ENCODE assay signal across 29 cellular contexts in the genomic region with DNA sequence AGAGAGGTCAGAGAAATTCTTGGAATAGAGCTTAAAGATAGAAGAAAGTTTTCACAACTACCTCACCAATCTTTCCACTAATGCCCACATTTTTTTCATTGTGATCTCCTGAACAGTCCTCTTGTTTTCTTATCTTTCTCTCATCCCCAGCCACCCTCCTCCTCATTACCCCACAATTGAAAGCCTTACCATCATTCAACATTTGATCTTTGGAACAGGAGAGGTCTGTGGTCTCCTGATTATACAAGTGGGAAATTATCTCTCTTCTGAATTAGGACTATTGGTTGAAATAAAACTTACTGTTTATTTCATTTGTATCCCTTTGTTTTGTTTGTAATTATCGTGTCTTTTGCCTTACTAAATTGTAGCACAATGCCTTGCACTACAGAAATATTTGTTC.
"Had no signal": no experiment of that assay in that cellular context is flagged by ENCODE, and none has a peak within 500 bp of the region (broad histone marks: within the 10 kb centered on the region; RNA-seq: fewer than 3 reads in every experiment).

No MANE protein-coding gene starts in this region.

- H3K4me1 ChIP-seq: left lung, lower lobe of right lung, right atrium auricular region, spleen, tibial nerve, upper lobe of left lung, vagina had no signal

- H3K4me3 ChIP-seq: left lung, lower lobe of right lung, ovary, right atrium auricular region, skin epidermis, spleen, tibial nerve, upper lobe of left lung, vagina had no signal

- FAIRE-seq: islet of Langerhans, kidney had no signal

- ATAC-seq: left colon; left lung; lower lobe of right lung; naive thymus-derived CD4-positive, alpha-beta T cell; natural killer cell treated with Interleukin-12 subunit alpha and Interleukin-12 subunit beta and Interleukin-15 and Interleukin-18, amount 100 ng/mL, for 72 hours; sciatic nerve; stimulated activated memory B cell treated with anti-CD40 and anti-IgM and Interleukin-4, amounts not matched to agents 10 μg/mL and 1 μg/mL and 100 μg/mL, for 72 hours; stimulated activated naive CD8-positive, alpha-beta T cell treated with anti-CD3 and anti-CD28 coated beads, Interleukin-15, amount 100 ng/mL, for 72 hours had no signal

- H3K27me3 Mint-ChIP-seq: progenitor cell of endocrine pancreas; stimulated activated memory B cell treated with anti-CD40 and anti-IgM and Interleukin-4, amounts not matched to agents 10 μg/mL and 1 μg/mL and 100 μg/mL, for 72 hours; stimulated activated naive CD8-positive, alpha-beta T cell treated with anti-CD3 and anti-CD28 coated beads, Interleukin-15, amount 100 ng/mL, for 72 hours had no signal

- H3K36me3 Mint-ChIP-seq: immature natural killer cell; naive thymus-derived CD4-positive, alpha-beta T cell; natural killer cell treated with Interleukin-12 subunit alpha and Interleukin-12 subunit beta and Interleukin-15 and Interleukin-18, amount 100 ng/mL, for 72 hours; stimulated activated memory B cell treated with anti-CD40 and anti-IgM and Interleukin-4, amounts not matched to agents 10 μg/mL and 1 μg/mL and 100 μg/mL, for 72 hours had no signal

- H3K4me3 Mint-ChIP-seq: immature natural killer cell; mesothelial cell of epicardium; naive thymus-derived CD4-positive, alpha-beta T cell; natural killer cell treated with Interleukin-12 subunit alpha and Interleukin-12 subunit beta and Interleukin-15 and Interleukin-18, amount 100 ng/mL, for 72 hours; stimulated activated memory B cell treated with anti-CD40 and anti-IgM and Interleukin-4, amounts not matched to agents 10 μg/mL and 1 μg/mL and 100 μg/mL, for 72 hours; stimulated activated naive CD8-positive, alpha-beta T cell treated with anti-CD3 and anti-CD28 coated beads, Interleukin-15, amount 100 ng/mL, for 72 hours had no signal

- H3K9me3 ChIP-seq: left lung, lower lobe of right lung, ovary, right atrium auricular region, spleen, tibial nerve, upper lobe of left lung, vagina had no signal

- DNase-seq: hypothalamus; immature natural killer cell; kidney; left colon; left lung; lower lobe of right lung; mammary epithelial cell; mesenchymal stem cell; naive thymus-derived CD4-positive, alpha-beta T cell; ovary; spleen; stimulated activated CD4-positive, alpha-beta T cell treated with anti-CD3 and anti-CD28 coated beads, Interleukin-1b, Interleukin-23, amount 100 ng/mL, for 48 hours; stimulated activated CD4-positive, alpha-beta T cell treated with anti-CD3 and anti-CD28 coated beads, Interleukin-2, amount 100 ng/mL, for 48 hours; stimulated activated CD4-positive, alpha-beta T cell treated with anti-CD3 and anti-CD28 coated beads, Interleukin-4, amount 100 ng/mL, for 4 hours; stimulated activated CD8-positive, alpha-beta memory T cell treated with anti-CD3 and anti-CD28 coated beads, Interleukin-4, amount 100 ng/mL, for 48 hours; stimulated activated naive CD4-positive, alpha-beta T cell treated with Interleukin-2 at 50 U/mL for 16 hours; stimulated activated naive CD8-positive, alpha-beta T cell treated with anti-CD3 and anti-CD28 coated beads, Interleukin-15, amount 100 ng/mL, for 72 hours; substantia nigra; upper lobe of left lung had no signal

- H3K27me3 ChIP-seq: left lung, ovary, right atrium auricular region, spleen, tibial nerve, upper lobe of left lung, vagina had no signal

- H3K4me1 Mint-ChIP-seq: immature natural killer cell; mesothelial cell of epicardium; naive thymus-derived CD4-positive, alpha-beta T cell; stimulated activated memory B cell treated with anti-CD40 and anti-IgM and Interleukin-4, amounts not matched to agents 10 μg/mL and 1 μg/mL and 100 μg/mL, for 72 hours; stimulated activated naive CD8-positive, alpha-beta T cell treated with anti-CD3 and anti-CD28 coated beads, Interleukin-15, amount 100 ng/mL, for 72 hours had no signal

- H3K27ac Mint-ChIP-seq: immature natural killer cell; mesothelial cell of epicardium; naive thymus-derived CD4-positive, alpha-beta T cell; natural killer cell treated with Interleukin-12 subunit alpha and Interleukin-12 subunit beta and Interleukin-15 and Interleukin-18, amount 100 ng/mL, for 72 hours; progenitor cell of endocrine pancreas; stimulated activated memory B cell treated with anti-CD40 and anti-IgM and Interleukin-4, amounts not matched to agents 10 μg/mL and 1 μg/mL and 100 μg/mL, for 72 hours; stimulated activated naive CD8-positive, alpha-beta T cell treated with anti-CD3 and anti-CD28 coated beads, Interleukin-15, amount 100 ng/mL, for 72 hours had no signal

- H3K27ac ChIP-seq: left lung, lower lobe of right lung, ovary, right atrium auricular region, skin epidermis, spleen, tibial nerve, upper lobe of left lung, vagina had no signal

- H3K9me3 Mint-ChIP-seq: naive thymus-derived CD4-positive, alpha-beta T cell; natural killer cell treated with Interleukin-12 subunit alpha and Interleukin-12 subunit beta and Interleukin-15 and Interleukin-18, amount 100 ng/mL, for 72 hours; stimulated activated memory B cell treated with anti-CD40 and anti-IgM and Interleukin-4, amounts not matched to agents 10 μg/mL and 1 μg/mL and 100 μg/mL, for 72 hours; stimulated activated naive CD8-positive, alpha-beta T cell treated with anti-CD3 and anti-CD28 coated beads, Interleukin-15, amount 100 ng/mL, for 72 hours had no signal

- H3K36me3 ChIP-seq: left lung, lower lobe of right lung, ovary, right atrium auricular region, spleen, tibial nerve, upper lobe of left lung, vagina had no signal
